In the genomic region with DNA sequence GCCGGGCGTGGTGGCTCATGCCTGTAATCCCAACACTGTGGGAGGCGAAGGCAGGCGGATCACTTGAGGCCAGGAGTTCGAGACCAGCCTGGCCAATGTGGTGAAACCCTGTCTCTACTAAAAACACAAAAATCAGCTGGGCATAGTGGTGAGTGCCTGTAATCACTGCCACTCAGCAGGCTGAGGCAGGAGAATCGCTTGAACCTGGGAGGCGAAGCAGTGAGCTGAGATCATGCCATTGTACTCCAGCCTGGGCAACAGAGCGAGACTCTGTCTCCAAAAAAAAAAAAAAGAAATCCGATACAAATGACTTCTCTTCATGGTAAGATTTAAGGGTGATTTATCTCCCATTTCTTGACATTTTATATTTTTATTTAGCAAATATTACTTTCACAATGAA, we compare ENCODE assay signal across 7 cellular contexts. TPM values are rescaled to one million over a fixed set of nuclear protein-coding genes. Genes with fewer than 3 reads are reported as not detected.
DNase-seq lines count a peak whose midpoint lies in the region; TF ChIP-seq lines count a peak whose summit lies in the region.
"Not testable (repeated sequence)": the region's sequence is repeated elsewhere in the genome, so short reads cannot be mapped to it uniquely, and the experiment has no call there.

No MANE protein-coding gene starts in this region.

- H3K4me1 Mint-ChIP-seq in Calu3 (ENCODE audit: low read depth, unreplicated experiment), result peaks cover 18% of the 10 kb centered on the region
- H3K4me1 Mint-ChIP-seq in nephron progenitor cell, result not testable (repeated sequence)

- not testable (repeated sequence) for BruUV-seq in Calu3 (replicated peaks; lab: Mats Ljungman, UMichigan)

- not testable (repeated sequence) for H3K9me3 Mint-ChIP-seq in Calu3 (ENCODE audit: low read depth, unreplicated experiment); nephron progenitor cell

- not testable (repeated sequence) for H3K27me3 Mint-ChIP-seq in Calu3 (ENCODE audit: unreplicated experiment); nephron progenitor cell (ENCODE audit: low read depth, poor library complexity)

- TF ChIP-seq CTCF in Calu3 (IDR thresholded peaks at IDR 0.05; ENCODE audit: unreplicated experiment); nephron progenitor cell (IDR thresholded peaks at IDR 0.05): not testable (repeated sequence)

- peak overlapping the region; percentile 37 for H3K4me3 Mint-ChIP-seq in Calu3 (ENCODE audit: low read depth, unreplicated experiment)
- not testable (repeated sequence) for H3K4me3 Mint-ChIP-seq in nephron progenitor cell

- DNase-seq in ACHN (peak; percentile 35), glomerular visceral epithelial cell (ENCODE audit: extremely low spot score) (peak; percentile 25), kidney glomerular epithelial cell (lab: John Stamatoyannopoulos, UW) (peak; percentile 4), left kidney (ENCODE audit: low read depth, low spot score) (peak; percentile 51), renal cortical epithelial cell (ENCODE audit: low read depth) (peak; percentile 68)
- not testable (repeated sequence) for DNase-seq in Calu3, nephron progenitor cell

- in situ Hi-C loops in ACHN (cut with HindIII; ENCODE audit: low pct_ligation_motif_present, low pct_unique_long_range_greater_than_20kb, low sequenced_read_pairs), result not testable (repeated sequence)

- H3K36me3 Mint-ChIP-seq in Calu3 (ENCODE audit: insufficient read depth, unreplicated experiment) (peaks cover 11% of the 10 kb centered on the region), nephron progenitor cell (ENCODE audit: low read depth) (peaks cover 11% of the 10 kb centered on the region)

- H3K27ac Mint-ChIP-seq in Calu3 (ENCODE audit: unreplicated experiment) (peak overlapping the region; percentile 63), nephron progenitor cell (peak overlapping the region; percentile 57)

- CTCF ChIA-PET in Calu3 (lab: Charles Lee), result not testable (repeated sequence)

- intact Hi-C loops in Calu3 (cut with micrococcal nuclease; ENCODE audit: unreplicated experiment), result loop anchor here (10.0 kb wide), 1 partner anchor 186 kb away; no protein-coding TSS in a partner anchor

RNA-seq across cellular contexts. Expression of a gene that starts 59.5 kb away (rescaled TPM):
- 153 and 176 TPM in 2 replicates for total RNA-seq in Calu3 (2022)
- total RNA-seq in renal cortical epithelial cell, result 62.9 and 116 TPM in 2 replicates
